ENCODE assay signal across 8 cellular contexts in the genomic region with DNA sequence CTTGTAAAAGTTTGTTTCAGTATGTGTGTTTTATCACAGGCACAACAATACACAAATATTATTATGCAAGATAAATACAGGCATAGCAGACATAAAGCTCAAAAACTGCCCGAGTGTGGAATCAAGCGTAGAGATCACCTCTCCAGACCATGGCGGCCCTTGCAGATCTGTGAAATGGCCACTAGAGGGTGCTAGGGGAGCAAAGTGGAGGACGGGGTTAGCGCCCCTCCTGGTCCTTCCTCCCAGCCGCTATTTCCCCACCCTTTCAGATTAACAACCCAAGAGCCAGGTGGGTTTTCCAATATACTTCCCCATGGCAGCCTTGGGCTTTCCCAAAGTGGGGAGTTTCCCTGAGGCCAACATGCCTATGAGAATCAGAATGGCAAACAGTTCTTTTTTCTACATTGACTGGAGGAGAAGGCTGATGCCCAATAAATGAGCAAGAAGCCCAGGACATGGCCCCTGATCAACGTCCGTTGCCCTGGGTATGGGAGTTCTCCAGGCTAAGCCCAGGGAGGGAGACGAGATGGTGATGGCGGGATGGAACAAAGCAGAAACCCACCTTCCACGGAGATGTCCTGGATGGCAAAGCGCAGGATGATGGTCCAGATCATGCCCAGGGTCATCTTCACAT.
DNase-seq lines count a peak whose midpoint lies in the region; ATAC-seq and TF ChIP-seq lines count a peak whose summit lies in the region.

No MANE protein-coding gene starts in this region.

- WGBS in right cardiac atrium = 42% methylated on average over 12 of the region's 12 CpGs

- ATAC-seq in GM21825 (IDR thresholded peaks at IDR 0.05; ENCODE audit: unreplicated experiment) (peak; percentile 64), right cardiac atrium (peak; percentile 78 to 84), sciatic nerve (peak; percentile 92), GM18873 (IDR thresholded peaks at IDR 0.05; ENCODE audit: low FRiP score, unreplicated experiment) (no peak)

- H3K27ac ChIP-seq in C4-2B = no peak overlapping the region
- H3K27ac ChIP-seq in angular gyrus (ENCODE audit: low read depth, low read length) = peak overlapping the region; percentile 19
- H3K27ac ChIP-seq in right cardiac atrium (ENCODE audit: low read length) = no peak overlapping the region

- DNase-seq in NCI-H146 treated with DMSO at 0.1 percent for 48 hours (lab: John Stamatoyannopoulos, UW; ENCODE audit: unreplicated experiment) (peak; percentile 25), T-helper 22 cell (ENCODE audit: low read depth) (peak; percentile 22), right cardiac atrium (peak; percentile 69 to 87 (median 82)), sciatic nerve (ENCODE audit: low spot score) (peak; percentile 85)

- no peaks in the 10 kb centered on the region for H3K9me3 ChIP-seq in right cardiac atrium (ENCODE audit: control insufficient read depth, low read length)

- peak; percentile 99 for TF ChIP-seq CTCF in C4-2B (conservative IDR thresholded peaks at IDR 0.05)

- H3K4me3 ChIP-seq in right cardiac atrium (ENCODE audit: low read length) = no peak overlapping the region

- H3K4me1 ChIP-seq in right cardiac atrium (ENCODE audit: control insufficient read depth, insufficient read depth, low read length) = peaks cover 3% of the 10 kb centered on the region

- H3K27me3 ChIP-seq in right cardiac atrium (ENCODE audit: control insufficient read depth, insufficient read depth) = no peaks in the 10 kb centered on the region

- intact Hi-C loops in right cardiac atrium (cut with DNase I) = loop anchor here (5.0 to 10.0 kb wide), 5 partner anchors 63 to 196 kb away; a partner anchor contains a TSS
- intact Hi-C loops in sciatic nerve (cut with DNase I) = loop anchor here (10.0 kb wide), 1 partner anchor 193 kb away; no protein-coding TSS in a partner anchor

Comparison
In these comparisons a context has a peak if more than half of its experiments do, and no peak if none do; other contexts are left out.
1. DNase-seq: peak in every context shown above with its lines; median percentile 85 in sciatic nerve; 82 in right cardiac atrium; 25 in NCI-H146 treated with DMSO at 0.1 percent for 48 hours; 22 in T-helper 22 cell.